Comparison of ENCODE assay signal across 22 cellular contexts in genomic region chr4:113040793-113041192, GRCh38. TPM values are rescaled to one million over a fixed set of nuclear protein-coding genes. Genes with fewer than 3 reads are reported as not detected.
DNase-seq lines count a peak whose midpoint lies in the region; ATAC-seq and TF ChIP-seq lines count a peak whose summit lies in the region.
"Had no signal": no experiment of that assay in that cellular context is flagged by ENCODE, and none has a peak within 500 bp of the region (broad histone marks: within the 10 kb centered on the region; RNA-seq: fewer than 3 reads in every experiment).

No MANE protein-coding gene starts in this region.

- peak overlapping the region; percentile 58 for H3K4me3 Mint-ChIP-seq in glutamatergic neuron (ENCODE audit: unreplicated experiment)
- H3K4me3 Mint-ChIP-seq: activated naive CD8-positive, alpha-beta T cell treated with anti-CD3 and anti-CD28 coated beads, Interleukin-2, amount 50 U/mL, for 24 hours; neural progenitor cell had no signal

- peak overlapping the region; percentile 73 for H3K27ac Mint-ChIP-seq in glutamatergic neuron (ENCODE audit: unreplicated experiment)
- H3K27ac Mint-ChIP-seq: activated naive CD8-positive, alpha-beta T cell treated with anti-CD3 and anti-CD28 coated beads, Interleukin-2, amount 50 U/mL, for 24 hours; neural progenitor cell had no signal

- H3K9me3 Mint-ChIP-seq in glutamatergic neuron (ENCODE audit: unreplicated experiment), result peaks cover 18% of the 10 kb centered on the region
- H3K9me3 Mint-ChIP-seq: activated naive CD8-positive, alpha-beta T cell treated with anti-CD3 and anti-CD28 coated beads, Interleukin-2, amount 50 U/mL, for 24 hours had no signal

- H3K4me1 Mint-ChIP-seq in glutamatergic neuron (ENCODE audit: low read depth, unreplicated experiment), result peaks cover 59% of the 10 kb centered on the region
- H3K4me1 Mint-ChIP-seq: activated naive CD8-positive, alpha-beta T cell treated with anti-CD3 and anti-CD28 coated beads, Interleukin-2, amount 50 U/mL, for 24 hours; neural progenitor cell had no signal

- ATAC-seq in GM18861 (IDR thresholded peaks at IDR 0.05; ENCODE audit: unreplicated experiment) (peak; percentile 43), GM21515 (IDR thresholded peaks at IDR 0.05; ENCODE audit: unreplicated experiment) (peak; percentile 56), HG03095 (IDR thresholded peaks at IDR 0.05; ENCODE audit: unreplicated experiment) (peak; percentile 83), Right ventricle myocardium superior (ENCODE audit: poor library complexity) (no peak), HG03469 (IDR thresholded peaks at IDR 0.05; ENCODE audit: unreplicated experiment) (no peak)
- ATAC-seq: activated CD4-positive, CD25-positive, alpha-beta regulatory T cell treated with anti-CD3 and anti-CD28 coated beads, Interleukin-2, amount 50 U/mL, for 24 hours; activated naive CD8-positive, alpha-beta T cell treated with anti-CD3 and anti-CD28 coated beads, Interleukin-2, amount 50 U/mL, for 24 hours; left ventricle myocardium superior; mucosa of descending colon; Panc1; psoas muscle; upper lobe of right lung had no signal

- intact Hi-C loops in Right ventricle myocardium superior (cut with DNase I), result no loop called here

- H3K27me3 Mint-ChIP-seq in glutamatergic neuron (ENCODE audit: unreplicated experiment), result peaks cover 9% of the 10 kb centered on the region
- H3K27me3 Mint-ChIP-seq: activated naive CD8-positive, alpha-beta T cell treated with anti-CD3 and anti-CD28 coated beads, Interleukin-2, amount 50 U/mL, for 24 hours had no signal

- DNase-seq in glutamatergic neuron, result no peak
- no peak for DNase-seq in GF-D8 (lab: John Stamatoyannopoulos, UW)
- no peak for DNase-seq in Right ventricle myocardium superior
- DNase-seq: activated naive CD8-positive, alpha-beta T cell treated with anti-CD3 and anti-CD28 coated beads, Interleukin-2, amount 50 U/mL, for 24 hours; AML-193; DND-41; left ventricle myocardium superior; mucosa of descending colon; NCI-H187; NCI-H82; psoas muscle; SK-N-SH; small intestine; stimulated activated CD4-positive, alpha-beta T cell treated with anti-CD3 and anti-CD28 coated beads, Interleukin-4, amount 100 ng/mL, for 4 hours; upper lobe of right lung had no signal

- TF ChIP-seq CTCF in glutamatergic neuron (IDR thresholded peaks at IDR 0.05; ENCODE audit: partially characterized antibody, unreplicated experiment), result no peak

- H3K36me3 Mint-ChIP-seq in glutamatergic neuron (ENCODE audit: unreplicated experiment), result peaks cover 19% of the 10 kb centered on the region

RNA-seq across cellular contexts. Expression of gene ANK2, which starts 8.7 kb away (rescaled TPM):
- total RNA-seq in glutamatergic neuron (ENCODE audit: unreplicated experiment) (1,513 TPM), Right ventricle myocardium superior (289 TPM)

Comparison
In these comparisons a context has a peak if more than half of its experiments do, and no peak if none do; other contexts are left out.
1. ATAC-seq: peak in GM18861 (single experiment), GM21515 (single experiment) and HG03095 (single experiment); none in Right ventricle myocardium superior (single experiment) and HG03469 (single experiment).